ENCODE assay signal across 8 cellular contexts in genomic region chr3:45593708-45594601, GRCh38. TPM values are rescaled to one million over a fixed set of nuclear protein-coding genes. Genes with fewer than 3 reads are reported as not detected.
A peak's percentile ranks its signal among the peaks of the same experiment; 100 is the strongest.
DNase-seq lines count a peak whose midpoint lies in the region; ATAC-seq and TF ChIP-seq lines count a peak whose summit lies in the region.

No MANE protein-coding gene starts in this region.

- H3K9ac ChIP-seq in SU-DHL-6 (ENCODE audit: low read length) (peak overlapping the region; percentile 38; the same call in 1 of the 2 replicates), rectal smooth muscle tissue (ENCODE audit: low read length) (peak overlapping the region; percentile 51)

- H3K79me2 ChIP-seq in SU-DHL-6 (ENCODE audit: insufficient read depth, low read length): no peaks in the 10 kb centered on the region

- H3K9me3 ChIP-seq in SU-DHL-6 (ENCODE audit: insufficient read depth, low read length) (no peaks in the 10 kb centered on the region), aorta (ENCODE audit: control insufficient read depth, low read length) (no peaks in the 10 kb centered on the region)

- ATAC-seq in GM21529 (IDR thresholded peaks at IDR 0.05; ENCODE audit: unreplicated experiment): peak; percentile 47
- peak; percentile 90 for ATAC-seq in left cardiac atrium
- ATAC-seq in aorta (ENCODE audit: low FRiP score): peak; percentile 83

- DNase-seq in EH (ENCODE audit: low read depth) (peak; percentile 81), left cardiac atrium (peak; percentile 77), aorta (peak; percentile 85 to 90)
- peak; percentile 57 for DNase-seq in Jurkat, Clone E6-1 (ENCODE audit: low read depth, low spot score)
- DNase-seq in activated naive CD8-positive, alpha-beta T cell treated with anti-CD3 and anti-CD28 coated beads, Interleukin-2, amount 50 U/mL, for 16 hours (ENCODE audit: low read depth, low spot score): peak; percentile 37

- H3K4me1 ChIP-seq in rectal smooth muscle tissue (ENCODE audit: control insufficient read depth, insufficient read depth, low read length) (peaks cover 28% of the 10 kb centered on the region), aorta (ENCODE audit: control insufficient read depth in 1 of 2, insufficient read depth in 2 of 2, low read length in 2 of 2) (no peaks in the 10 kb centered on the region)

- peaks cover 6% of the 10 kb centered on the region; the same call in 1 of the 2 replicates for H3F3A ChIP-seq in SU-DHL-6 (ENCODE audit: insufficient read depth)

- no peaks in the 10 kb centered on the region; the same call in 1 of the 2 replicates for H4K20me1 ChIP-seq in SU-DHL-6 (ENCODE audit: low read depth, low read length)

- H3K36me3 ChIP-seq in SU-DHL-6 (ENCODE audit: low read length) (no peaks in the 10 kb centered on the region), rectal smooth muscle tissue (ENCODE audit: control insufficient read depth, insufficient read depth, low read length) (no peaks in the 10 kb centered on the region), aorta (ENCODE audit: control insufficient read depth in 1 of 2, insufficient read depth in 2 of 2, low read length in 1 of 2) (no peaks in the 10 kb centered on the region)

- peak overlapping the region; percentile 57 for H3K4me2 ChIP-seq in SU-DHL-6 (ENCODE audit: low read depth, low read length, poor library complexity, severe bottlenecking)

- no peaks in the 10 kb centered on the region for H3K27me3 ChIP-seq in SU-DHL-6 (ENCODE audit: low read length)
- no peaks in the 10 kb centered on the region for H3K27me3 ChIP-seq in rectal smooth muscle tissue (ENCODE audit: control insufficient read depth, insufficient read depth, low read length)
- H3K27me3 ChIP-seq in aorta (ENCODE audit: control insufficient read depth in 1 of 2, insufficient read depth in 2 of 2, low read length in 1 of 2): no peaks in the 10 kb centered on the region

- H2AFZ ChIP-seq in SU-DHL-6 (ENCODE audit: low read depth, low read length, severe bottlenecking): no peak overlapping the region

- intact Hi-C loops in left cardiac atrium (cut with DNase I): loop anchor here (2.0 to 10.0 kb wide), 3 partner anchors 61 to 82 kb away; no protein-coding TSS in a partner anchor
- intact Hi-C loops in aorta (cut with DNase I): loop anchor here (1.0 to 10.0 kb wide), 4 partner anchors 62 to 391 kb away; no protein-coding TSS in a partner anchor

- peak overlapping the region; percentile 79 for H3K4me3 ChIP-seq in Jurkat, Clone E6-1 (ENCODE audit: low read length)
- H3K4me3 ChIP-seq in SU-DHL-6 (ENCODE audit: insufficient read depth, low read length, poor library complexity, severe bottlenecking) (peak overlapping the region; percentile 48), rectal smooth muscle tissue (ENCODE audit: low read length) (peak overlapping the region; percentile 86), aorta (ENCODE audit: low read length in 2 of 2) (peak overlapping the region; percentile 52 to 62)

- TF ChIP-seq CTCF in SU-DHL-6 (IDR thresholded peaks at IDR 0.05; ENCODE audit: insufficient read depth, low read length, poor library complexity, severe bottlenecking): no peak

- WGBS in aorta, 2 donors: 0 to 1% methylated on average over 78 to 101 of the region's 101 CpGs

- H3K27ac ChIP-seq in SU-DHL-6 (ENCODE audit: low read depth, low read length) (no peak overlapping the region), rectal smooth muscle tissue (ENCODE audit: low read depth, low read length) (peak overlapping the region; percentile 78), aorta (ENCODE audit: low read depth in 1 of 2, low read length in 2 of 2) (peak overlapping the region; percentile 37 to 70)

- H3K9me2 ChIP-seq in SU-DHL-6 (replicated peaks; ENCODE audit: insufficient read depth, low read length): no peaks in the 10 kb centered on the region

RNA-seq across cellular contexts. Expression of gene LIMD1, which starts 0.6 kb away (rescaled TPM):
- 23.4 TPM for polyA plus RNA-seq in Jurkat, Clone E6-1 (2012; ENCODE audit: insufficient read depth, insufficient read length)
- total RNA-seq in left cardiac atrium (10 to 100 TPM; 20.5 to 22.8 TPM), aorta (10 to 100 TPM; 33.6 to 50.5 TPM)
- polyA plus RNA-seq in aorta: 1 to 10 TPM; 4.4 to 7.7 TPM

Comparison
In these comparisons a context has a peak if more than half of its experiments do, and no peak if none do; other contexts are left out.
1. DNase-seq: peak in every context shown above with its lines; median percentile 88 in aorta; 81 in EH; 77 in left cardiac atrium; 57 in Jurkat, Clone E6-1; 37 in activated naive CD8-positive, alpha-beta T cell treated with anti-CD3 and anti-CD28 coated beads, Interleukin-2, amount 50 U/mL, for 16 hours.